ENCODE assay signal across 12 cellular contexts in genomic region chr12:131994589-131994988, GRCh38. TPM values are rescaled to one million over a fixed set of nuclear protein-coding genes. Genes with fewer than 3 reads are reported as not detected.
DNase-seq lines count a peak whose midpoint lies in the region; ATAC-seq lines count a peak whose summit lies in the region.
"Had no signal": no experiment of that assay in that cellular context is flagged by ENCODE, and none has a peak within 500 bp of the region (broad histone marks: within the 10 kb centered on the region; RNA-seq: fewer than 3 reads in every experiment).

No MANE protein-coding gene starts in this region.

- DNase-seq in activated T-helper 2 cell treated with anti-CD3 and anti-CD28 coated beads, Interferon-gamma antibody, Interleukin-2, Interleukin-4, amounts not matched to agents 10 μg/mL and 5 μg/mL and 100 μg/mL, durations not matched to agents 14 hours and 24 hours and 36 hours (ENCODE audit: low spot score) = no peak
- DNase-seq in HPDE6-E6E7 (ENCODE audit: extremely low spot score) (no peak), NCI-H2081 treated with DMSO at 0.1 percent for 48 hours (lab: John Stamatoyannopoulos, UW) (no peak), islet precursor cell (no peak)
- DNase-seq: activated T-cell treated with anti-CD3 and anti-CD28 coated beads, Interleukin-2, amount 50 U/mL, for 1 hour; dorsolateral prefrontal cortex; NCI-H345; stimulated activated CD4-positive, alpha-beta T cell treated with anti-CD3 and anti-CD28 coated beads, Interleukin-12 subunit alpha, Interleukin-12 subunit beta, amount 100 ng/mL, for 4 hours had no signal

- no peak overlapping the region for H3K4me3 Mint-ChIP-seq in activated T-helper 2 cell treated with anti-CD3 and anti-CD28 coated beads, Interferon-gamma antibody, Interleukin-2, Interleukin-4, amounts not matched to agents 10 μg/mL and 5 μg/mL and 100 μg/mL, durations not matched to agents 14 hours and 24 hours and 36 hours (ENCODE audit: low read depth)

- H3K4me1 Mint-ChIP-seq in activated T-helper 2 cell treated with anti-CD3 and anti-CD28 coated beads, Interferon-gamma antibody, Interleukin-2, Interleukin-4, amounts not matched to agents 10 μg/mL and 5 μg/mL and 100 μg/mL, durations not matched to agents 14 hours and 24 hours and 36 hours (ENCODE audit: low read depth) = no peaks in the 10 kb centered on the region

- intact Hi-C loops in activated T-helper 2 cell treated with anti-CD3 and anti-CD28 coated beads, Interferon-gamma antibody, Interleukin-2, Interleukin-4, amounts not matched to agents 10 μg/mL and 5 μg/mL and 100 μg/mL, durations not matched to agents 14 hours and 24 hours and 36 hours (cut with micrococcal nuclease) = no loop called here

- H3K27me3 Mint-ChIP-seq in activated T-helper 2 cell treated with anti-CD3 and anti-CD28 coated beads, Interferon-gamma antibody, Interleukin-2, Interleukin-4, amounts not matched to agents 10 μg/mL and 5 μg/mL and 100 μg/mL, durations not matched to agents 14 hours and 24 hours and 36 hours (ENCODE audit: low read depth) = no peaks in the 10 kb centered on the region

- H3K36me3 Mint-ChIP-seq in activated T-helper 2 cell treated with anti-CD3 and anti-CD28 coated beads, Interferon-gamma antibody, Interleukin-2, Interleukin-4, amounts not matched to agents 10 μg/mL and 5 μg/mL and 100 μg/mL, durations not matched to agents 14 hours and 24 hours and 36 hours (ENCODE audit: low read depth) = peaks cover 69% of the 10 kb centered on the region

- no peak overlapping the region for H3K27ac Mint-ChIP-seq in activated T-helper 2 cell treated with anti-CD3 and anti-CD28 coated beads, Interferon-gamma antibody, Interleukin-2, Interleukin-4, amounts not matched to agents 10 μg/mL and 5 μg/mL and 100 μg/mL, durations not matched to agents 14 hours and 24 hours and 36 hours

- ATAC-seq in GM18870 (IDR thresholded peaks at IDR 0.05; ENCODE audit: unreplicated experiment) = peak; percentile 84
- ATAC-seq in GM19468 (IDR thresholded peaks at IDR 0.05; ENCODE audit: extremely low read depth, unreplicated experiment) = peak; percentile 63
- ATAC-seq in HG02870 (IDR thresholded peaks at IDR 0.05; ENCODE audit: unreplicated experiment) = peak; percentile 57
- ATAC-seq in HG03571 (IDR thresholded peaks at IDR 0.05; ENCODE audit: unreplicated experiment) = peak; percentile 78

- H3K9me3 Mint-ChIP-seq in activated T-helper 2 cell treated with anti-CD3 and anti-CD28 coated beads, Interferon-gamma antibody, Interleukin-2, Interleukin-4, amounts not matched to agents 10 μg/mL and 5 μg/mL and 100 μg/mL, durations not matched to agents 14 hours and 24 hours and 36 hours = no peaks in the 10 kb centered on the region

RNA-seq across cellular contexts. Expression of gene EP400, which starts 44.8 kb away (rescaled TPM):
- 57.7 and 58.0 TPM in 2 replicates for total RNA-seq in activated T-helper 2 cell treated with anti-CD3 and anti-CD28 coated beads, Interferon-gamma antibody, Interleukin-2, Interleukin-4, amounts not matched to agents 10 μg/mL and 5 μg/mL and 100 μg/mL, durations not matched to agents 14 hours and 24 hours and 36 hours
